Comparison of ENCODE assay signal across 9 cellular contexts in the genomic region with DNA sequence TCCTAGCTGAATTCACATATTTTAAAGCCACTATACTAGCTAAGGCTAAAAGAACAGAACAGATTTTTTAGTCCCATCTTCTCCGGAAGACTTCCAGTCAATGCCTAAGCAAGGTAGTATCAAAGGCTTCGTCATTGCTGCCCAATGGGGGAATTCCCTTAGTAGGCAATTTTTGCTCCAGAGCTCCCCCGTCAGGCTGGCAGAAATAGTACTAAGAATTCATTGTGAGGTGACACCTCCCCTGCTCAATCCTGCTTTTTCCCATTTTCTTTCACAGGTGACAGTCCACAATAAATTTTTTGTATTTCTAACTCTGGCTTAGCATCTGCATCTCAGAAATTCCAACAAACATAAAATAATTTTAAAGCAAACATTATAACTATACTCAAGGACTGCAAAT. TPM values are rescaled to one million over a fixed set of nuclear protein-coding genes. Genes with fewer than 3 reads are reported as not detected.
DNase-seq lines count a peak whose midpoint lies in the region; ATAC-seq and TF ChIP-seq lines count a peak whose summit lies in the region.
"Had no signal": no experiment of that assay in that cellular context is flagged by ENCODE, and none has a peak within 500 bp of the region (broad histone marks: within the 10 kb centered on the region; RNA-seq: fewer than 3 reads in every experiment).

No MANE protein-coding gene starts in this region.

- H3K27me3 ChIP-seq in BE2C (0 out of 2 replicates have a peak, but pooled peaks cover 4% of the 10 kb centered on the region), iPS DF 6.9 (ENCODE audit: control insufficient read depth, insufficient read depth, low read length) (no peaks in the 10 kb centered on the region), suprapubic skin (no peaks in the 10 kb centered on the region)
- peaks cover 5% of the 10 kb centered on the region for H3K27me3 ChIP-seq in effector memory CD4-positive, alpha-beta T cell (replicated peaks; ENCODE audit: control insufficient read depth, insufficient read depth, low read length, poor library complexity, severe bottlenecking)

- WGBS in iPS DF 6.9 (ENCODE audit: insufficient coverage, insufficient read length), result no CpG with 5 or more reads among the region's 3 CpGs
- 38% methylated on average over 3 of the region's 3 CpGs for WGBS in suprapubic skin

- ATAC-seq in GM18868 (IDR thresholded peaks at IDR 0.05; ENCODE audit: unreplicated experiment) (peak; percentile 43), GM19324 (IDR thresholded peaks at IDR 0.05; ENCODE audit: low FRiP score, unreplicated experiment) (no peak)

- no peak for TF ChIP-seq EP300 in suprapubic skin (IDR thresholded peaks at IDR 0.05)

- in situ Hi-C loops in SK-MEL-5 (cut with HindIII; ENCODE audit: low pct_unique_long_range_greater_than_20kb, low sequenced_read_pairs), result no loop called here

- H3K9me3 ChIP-seq in BE2C (no peaks in the 10 kb centered on the region; the same call in 1 of the 2 replicates), iPS DF 6.9 (ENCODE audit: control insufficient read depth, insufficient read depth, low read length) (peaks cover 1% of the 10 kb centered on the region; the same call in 1 of the 2 replicates), suprapubic skin (peaks cover under 1% of the 10 kb centered on the region)
- no peaks in the 10 kb centered on the region for H3K9me3 ChIP-seq in effector memory CD4-positive, alpha-beta T cell (ENCODE audit: control insufficient read depth, low read length)

- H3K27ac ChIP-seq in iPS DF 6.9 (ENCODE audit: low read length), result no peak overlapping the region
- no peak overlapping the region for H3K27ac ChIP-seq in suprapubic skin
- H3K27ac ChIP-seq in effector memory CD4-positive, alpha-beta T cell (ENCODE audit: insufficient read depth, low read length, poor library complexity, severe bottlenecking), result no peak overlapping the region

- no peaks in the 10 kb centered on the region for H3K4me1 ChIP-seq in BE2C
- H3K4me1 ChIP-seq in iPS DF 6.9 (ENCODE audit: control insufficient read depth, insufficient read depth, low read length), result no peaks in the 10 kb centered on the region
- H3K4me1 ChIP-seq in suprapubic skin, result no peaks in the 10 kb centered on the region
- no peaks in the 10 kb centered on the region for H3K4me1 ChIP-seq in effector memory CD4-positive, alpha-beta T cell (ENCODE audit: control insufficient read depth, insufficient read depth, low read length, poor library complexity, severe bottlenecking)

- H3K4me3 ChIP-seq in BE2C (ENCODE audit: low read depth, low read length) (no peak overlapping the region), iPS DF 6.9 (ENCODE audit: low read length) (no peak overlapping the region), suprapubic skin (no peak overlapping the region)
- H3K4me3 ChIP-seq in effector memory CD4-positive, alpha-beta T cell (ENCODE audit: insufficient read depth, low read depth, low read length, poor library complexity, severe bottlenecking), result no peak overlapping the region

- peak; percentile 46 for TF ChIP-seq CTCF in BE2C (IDR thresholded peaks at IDR 0.05; ENCODE audit: low read depth, low read length)
- no peak for TF ChIP-seq CTCF in suprapubic skin (IDR thresholded peaks at IDR 0.05)

- TF ChIP-seq POLR2A in suprapubic skin (IDR thresholded peaks at IDR 0.05), result no peak

- DNase-seq in BE2C, result no peak
- DNase-seq in SK-MEL-5 (ENCODE audit: low read depth, low spot score), result peak; percentile 61
- DNase-seq in iPS DF 6.9 (ENCODE audit: low read depth, low spot score), result peak; percentile 52
- no peak for DNase-seq in suprapubic skin (ENCODE audit: low spot score in 2 of 2)
- no peak for DNase-seq in effector memory CD4-positive, alpha-beta T cell
- no peak for DNase-seq in OCI-M2 (lab: John Stamatoyannopoulos, UW; ENCODE audit: unreplicated experiment)
- DNase-seq: NCI-H2081 treated with DMSO at 0.1 percent for 48 hours had no signal

- H3K36me3 ChIP-seq in BE2C (no peaks in the 10 kb centered on the region), iPS DF 6.9 (ENCODE audit: control insufficient read depth, insufficient read depth, low read length) (no peaks in the 10 kb centered on the region), suprapubic skin (no peaks in the 10 kb centered on the region)
- H3K36me3 ChIP-seq in effector memory CD4-positive, alpha-beta T cell (ENCODE audit: control insufficient read depth, insufficient read depth, low read length), result no peaks in the 10 kb centered on the region

RNA-seq across cellular contexts. Expression of a gene that starts 52.8 kb away (rescaled TPM):
- 126 TPM for polyA plus RNA-seq in BE2C (2012; ENCODE audit: insufficient read depth, insufficient read length, low read depth)
- total RNA-seq in SK-MEL-5 (2014; rRNA removed; shearing (Covaris generic)), result 45.6 and 48.8 TPM in 2 replicates
- polyA plus RNA-seq in SK-MEL-5 (2015; cell fraction: cytosol; rRNA removed), result 108 and 146 TPM in 2 replicates
- 730 and 807 TPM in 2 replicates for polyA plus RNA-seq in SK-MEL-5 (2015; cell fraction: nucleus; rRNA removed)
- total RNA-seq in suprapubic skin, result 10 to 100 TPM; 64.7 to 92.7 (median 77.6) TPM

Comparison
In these comparisons a context has a peak if more than half of its experiments do, and no peak if none do; other contexts are left out.
1. DNase-seq: peak in SK-MEL-5 (single experiment) and iPS DF 6.9 (single experiment); none in BE2C (single experiment), suprapubic skin (0 of 2), effector memory CD4-positive, alpha-beta T cell (0 of 3) and OCI-M2 (single experiment).